Comparison of ENCODE assay signal across 8 cellular contexts in the genomic region with DNA sequence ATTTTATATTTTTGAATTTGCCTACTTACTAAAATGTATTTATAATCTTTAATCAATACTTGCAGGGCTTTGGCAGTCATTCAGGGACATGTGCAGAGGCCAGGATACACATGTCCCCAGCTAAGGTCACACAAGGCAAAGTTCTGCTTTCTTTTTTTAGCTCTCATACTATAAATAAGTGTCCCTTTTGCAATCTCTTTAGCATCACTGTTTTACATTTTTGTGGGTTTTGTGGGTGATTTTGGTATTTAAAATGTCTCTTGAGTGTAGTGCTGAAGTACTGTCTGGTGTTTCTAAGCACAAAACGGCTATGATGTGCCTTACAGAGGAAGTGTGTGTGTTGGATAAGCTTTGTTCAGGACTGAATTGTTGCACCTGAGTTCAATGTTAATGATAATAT.
A peak's percentile ranks its signal among the peaks of the same experiment; 100 is the strongest.
DNase-seq lines count a peak whose midpoint lies in the region; ATAC-seq, FAIRE-seq and TF ChIP-seq lines count a peak whose summit lies in the region.

No MANE protein-coding gene starts in this region.

- no peaks in the 10 kb centered on the region for H3K9me3 ChIP-seq in IMR-90 (ENCODE audit: control insufficient read depth, insufficient read depth, low read length)
- H3K9me3 ChIP-seq in gastroesophageal sphincter = no peaks in the 10 kb centered on the region
- no peaks in the 10 kb centered on the region for H3K9me3 ChIP-seq in sigmoid colon

- DNase-seq in Daoy (ENCODE audit: low read depth) = peak; percentile 42
- DNase-seq in IMR-90 = peak; percentile 92
- no peak for DNase-seq in sigmoid colon
- no peak for DNase-seq in activated CD4-positive, alpha-beta T cell treated with anti-CD3 and anti-CD28 coated beads for 4 hours
- no peak for DNase-seq in medulla oblongata (ENCODE audit: extremely low spot score)

- no peak for TF ChIP-seq RAD21 in IMR-90 (IDR thresholded peaks at IDR 0.05; ENCODE audit: low read length)

- BruUV-seq in IMR-90 (replicated peaks; lab: Mats Ljungman, UMichigan) = no TSS peak

- CTCF ChIA-PET in IMR-90 (lab: Yijun Ruan, JAX) = interaction anchor here (0.5 kb wide), 1 partner anchor 490 kb away, joined by 3 read pairs; no protein-coding TSS in a partner anchor

- TF ChIP-seq EP300 in gastroesophageal sphincter (IDR thresholded peaks at IDR 0.05) = no peak
- TF ChIP-seq EP300 in sigmoid colon (IDR thresholded peaks at IDR 0.05) = no peak

- H3K9me1 ChIP-seq in IMR-90 (ENCODE audit: insufficient read depth, low read length) = 0 out of 2 replicates have a peak, but pooled peaks cover 3% of the 10 kb centered on the region

- H3K14ac ChIP-seq in IMR-90 (replicated peaks; ENCODE audit: low read depth, low read length) = no peak overlapping the region

- H3K36me3 ChIP-seq in IMR-90 (ENCODE audit: control insufficient read depth, insufficient read depth, low read length) = no peaks in the 10 kb centered on the region
- H3K36me3 ChIP-seq in gastroesophageal sphincter = no peaks in the 10 kb centered on the region
- H3K36me3 ChIP-seq in sigmoid colon = no peaks in the 10 kb centered on the region

- H2AFZ ChIP-seq in IMR-90 (replicated peaks; ENCODE audit: low read length, poor library complexity) = no peak overlapping the region

- intact Hi-C loops in IMR-90 (cut with micrococcal nuclease) (loop anchor here (5.0 to 10.0 kb wide), 3 partner anchors 60 to 522 kb away; no protein-coding TSS in a partner anchor), sigmoid colon (cut with DNase I) (no loop called here)

- no peak overlapping the region for H3K27ac ChIP-seq in IMR-90 (ENCODE audit: insufficient read depth, low read length)
- no peak overlapping the region for H3K27ac ChIP-seq in gastroesophageal sphincter
- H3K27ac ChIP-seq in sigmoid colon = no peak overlapping the region

- dilution Hi-C loops in IMR-90 (cut with HindIII; ENCODE audit: low sequenced_read_pairs, unreplicated experiment) = no loop called here

- H2BK20ac ChIP-seq in IMR-90 (ENCODE audit: low read depth, low read length) = no peak overlapping the region

- H2BK15ac ChIP-seq in IMR-90 (ENCODE audit: low read depth, low read length) = no peak overlapping the region

- no peaks in the 10 kb centered on the region for H4K20me1 ChIP-seq in IMR-90 (ENCODE audit: insufficient read depth, low read length)

- H3K4me3 ChIP-seq in IMR-90 (ENCODE audit: insufficient read depth, low read depth, low read length) (no peak overlapping the region), gastroesophageal sphincter (no peak overlapping the region), sigmoid colon (no peak overlapping the region)

- WGBS in IMR-90 (ENCODE audit: extremely low coverage in 2 of 2, insufficient read length in 1 of 2), 2 experiments = no CpG with 5 or more reads among the region's 1 CpG
- WGBS in gastroesophageal sphincter (ENCODE audit: low coverage in 1 of 2), 2 donors = 33 to 57% methylated on average over 1 of the region's 1 CpG
- WGBS in sigmoid colon, 2 donors = 22 to 57% methylated on average over 1 of the region's 1 CpG

- H3K56ac ChIP-seq in IMR-90 (ENCODE audit: extremely low read depth, insufficient read depth, low read length) = no peak overlapping the region

- H3K4me1 ChIP-seq in IMR-90 (ENCODE audit: control insufficient read depth, insufficient read depth, low read length) (peaks cover 7% of the 10 kb centered on the region), gastroesophageal sphincter (peaks cover 0 to 5% (median 0%) of the 10 kb centered on the region in 3 donors), sigmoid colon (peaks cover 0 to 9% (median 0%) of the 10 kb centered on the region in 4 donors)

- POLR2A ChIA-PET in IMR-90 (lab: Charles Lee; ENCODE audit: unreplicated experiment) = no interaction called here

- H2BK5ac ChIP-seq in IMR-90 (ENCODE audit: low read depth, low read length, poor library complexity, severe bottlenecking) = no peak overlapping the region

- no peak overlapping the region for H2AK5ac ChIP-seq in IMR-90 (ENCODE audit: low read depth, low read length)

- FAIRE-seq in colon (lab: Jason Lieb, UNC) = peak; percentile 10

- H3K4me2 ChIP-seq in IMR-90 (ENCODE audit: low read depth, low read length) = no peak overlapping the region

- no peak overlapping the region for H3K9ac ChIP-seq in IMR-90 (ENCODE audit: low read depth, low read length)

- no peak overlapping the region for H2AK9ac ChIP-seq in IMR-90 (replicated peaks; ENCODE audit: low read depth, low read length, poor library complexity)

- no peak overlapping the region for H3K4ac ChIP-seq in IMR-90 (ENCODE audit: low read depth, low read length)

- in situ Hi-C loops in IMR-90 (cut with MboI; ENCODE audit: low sequenced_read_pairs) = no loop called here

- H3K27me3 ChIP-seq in IMR-90 (ENCODE audit: control insufficient read depth, insufficient read depth, low read length) (no peaks in the 10 kb centered on the region), gastroesophageal sphincter (no peaks in the 10 kb centered on the region), sigmoid colon (no peaks in the 10 kb centered on the region)

- TF ChIP-seq POLR2A in IMR-90 (IDR thresholded peaks at IDR 0.05; ENCODE audit: low read depth, low read length) (no peak), gastroesophageal sphincter (IDR thresholded peaks at IDR 0.05) (no peak), sigmoid colon (IDR thresholded peaks at IDR 0.05) (no peak)

- no peak overlapping the region for H3K23ac ChIP-seq in IMR-90 (ENCODE audit: low read depth, low read length)

- H4K8ac ChIP-seq in IMR-90 (ENCODE audit: low read depth in 2 of 2, low read length in 2 of 2) = no peak overlapping the region

- no peak overlapping the region for H2BK120ac ChIP-seq in IMR-90 (ENCODE audit: low read depth, low read length)

- H3K18ac ChIP-seq in IMR-90 (ENCODE audit: low read depth, low read length) = no peak overlapping the region

- ATAC-seq in GM21717 (IDR thresholded peaks at IDR 0.05; ENCODE audit: unreplicated experiment) (peak; percentile 90), IMR-90 (ENCODE audit: low read depth) (peak; percentile 99), gastroesophageal sphincter (no peak)

- TF ChIP-seq CTCF in IMR-90 (conservative IDR thresholded peaks at IDR 0.05; ENCODE audit: low read depth, low read length) (no peak), gastroesophageal sphincter (IDR thresholded peaks at IDR 0.05) (no peak), sigmoid colon (IDR thresholded peaks at IDR 0.05) (no peak)

- H4K91ac ChIP-seq in IMR-90 (ENCODE audit: insufficient read depth, low read depth, low read length) = no peak overlapping the region

- H3K79me1 ChIP-seq in IMR-90 (ENCODE audit: low read depth in 1 of 2, low read length in 2 of 2) = no peaks in the 10 kb centered on the region

- no peak overlapping the region for H4K5ac ChIP-seq in IMR-90 (ENCODE audit: low read depth, low read length)

TF ChIP-seq in IMR-90, 13 proteins besides CTCF, POLR2A, EP300 and RAD21:
- TF ChIP-seq BHLHE40 (IDR thresholded peaks at IDR 0.05; ENCODE audit: low read depth, low read length) (peak; percentile 52), CHD1 (IDR thresholded peaks at IDR 0.05; ENCODE audit: low read depth, low read length) (no peak), CEBPB (IDR thresholded peaks at IDR 0.05; ENCODE audit: low read depth, low read length) (peak; percentile 92), MXI1 (IDR thresholded peaks at IDR 0.05; ENCODE audit: borderline replicate concordance, low read depth, low read length) (peak; percentile 55; the same call in 1 of the 2 replicates), FOS (IDR thresholded peaks at IDR 0.05; ENCODE audit: low read depth, low read length) (0 out of 2 replicates have a peak, but pooled peaks have one; percentile 6)
- TF ChIP-seq, protein P1, sequence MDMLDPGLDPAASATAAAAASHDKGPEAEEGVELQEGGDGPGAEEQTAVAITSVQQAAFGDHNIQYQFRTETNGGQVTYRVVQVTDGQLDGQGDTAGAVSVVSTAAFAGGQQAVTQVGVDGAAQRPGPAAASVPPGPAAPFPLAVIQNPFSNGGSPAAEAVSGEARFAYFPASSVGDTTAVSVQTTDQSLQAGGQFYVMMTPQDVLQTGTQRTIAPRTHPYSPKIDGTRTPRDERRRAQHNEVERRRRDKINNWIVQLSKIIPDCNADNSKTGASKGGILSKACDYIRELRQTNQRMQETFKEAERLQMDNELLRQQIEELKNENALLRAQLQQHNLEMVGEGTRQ (IDR thresholded peaks at IDR 0.05; ENCODE audit: low read depth, low read length) = no peak

Comparison
In these comparisons a context has a peak if more than half of its experiments do, and no peak if none do; other contexts are left out.
1. DNase-seq: peak in Daoy (single experiment) and IMR-90 (single experiment); none in sigmoid colon (single experiment), activated CD4-positive, alpha-beta T cell treated with anti-CD3 and anti-CD28 coated beads for 4 hours (0 of 2) and medulla oblongata (single experiment).